ENCODE assay signal across 8 cellular contexts in genomic region chr20:10447028-10447427, GRCh38. TPM values are rescaled to one million over a fixed set of nuclear protein-coding genes. Genes with fewer than 3 reads are reported as not detected.
DNase-seq lines count a peak whose midpoint lies in the region; ATAC-seq and TF ChIP-seq lines count a peak whose summit lies in the region.

No MANE protein-coding gene starts in this region.

- H3K4me1 Mint-ChIP-seq in type B pancreatic cell (ENCODE audit: unreplicated experiment), result peaks cover 8% of the 10 kb centered on the region

- H3K27me3 ChIP-seq in sigmoid colon, result no peaks in the 10 kb centered on the region

- intact Hi-C loops in sigmoid colon (cut with DNase I), result no loop called here

- H3K36me3 ChIP-seq in sigmoid colon, result no peaks in the 10 kb centered on the region

- H3K4me1 ChIP-seq in sigmoid colon, result peaks cover 0 to 9% (median 0%) of the 10 kb centered on the region in 4 donors

- no peak overlapping the region for H3K4me3 Mint-ChIP-seq in type B pancreatic cell

- no peaks in the 10 kb centered on the region for H3K9me3 Mint-ChIP-seq in type B pancreatic cell

- ATAC-seq in GM18870 (IDR thresholded peaks at IDR 0.05; ENCODE audit: unreplicated experiment) (peak; percentile 99), HG03039 (IDR thresholded peaks at IDR 0.05; ENCODE audit: unreplicated experiment) (peak; percentile 95)

- H3K27ac ChIP-seq in sigmoid colon, result no peak overlapping the region

- no peak overlapping the region for H3K4me3 ChIP-seq in sigmoid colon

- DNase-seq in AG20443 (ENCODE audit: low spot score) (peak; percentile 70), NCI-H226 (peak; percentile 32), hepatic stellate cell (ENCODE audit: low spot score) (peak; percentile 52), type B pancreatic cell (ENCODE audit: extremely low spot score, unreplicated experiment) (no peak), sigmoid colon (no peak)
- peak; percentile 45 for DNase-seq in activated CD8-positive, alpha-beta memory T cell treated with anti-CD3 and anti-CD28 coated beads, Interleukin-2, amount 50 U/mL, for 4 hours

- no peak for TF ChIP-seq EP300 in sigmoid colon (IDR thresholded peaks at IDR 0.05)

- TF ChIP-seq CTCF in type B pancreatic cell (conservative IDR thresholded peaks at IDR 0.05) (no peak), sigmoid colon (IDR thresholded peaks at IDR 0.05) (no peak)

- WGBS in sigmoid colon, 2 donors, result 3 to 10% methylated on average over 3 of the region's 3 CpGs

- no peaks in the 10 kb centered on the region for H3K9me3 ChIP-seq in sigmoid colon

- H3K27me3 Mint-ChIP-seq in type B pancreatic cell, result no peaks in the 10 kb centered on the region

- H3K36me3 Mint-ChIP-seq in type B pancreatic cell, result peaks cover 3% of the 10 kb centered on the region

- H3K27ac Mint-ChIP-seq in type B pancreatic cell, result no peak overlapping the region

- no peak for TF ChIP-seq POLR2A in sigmoid colon (IDR thresholded peaks at IDR 0.05)

RNA-seq across cellular contexts. Expression of gene SLX4IP, which starts 11.9 kb away (rescaled TPM):
- total RNA-seq in type B pancreatic cell (ENCODE audit: low replicate concordance) (6.6 and 8.5 TPM in 2 replicates), sigmoid colon (1 to 10 TPM; 2.0 to 4.2 (median 2.5) TPM)
- polyA plus RNA-seq in sigmoid colon, result 1 to 10 TPM; 1.2 to 2.5 (median 2.3) TPM

RNA-seq across cellular contexts. Expression of gene MKKS, which starts 13.0 kb away (rescaled TPM):
- total RNA-seq in type B pancreatic cell (ENCODE audit: low replicate concordance), result 16.2 and 19.9 TPM in 2 replicates
- total RNA-seq in sigmoid colon, result 10 to 100 TPM; 19.1 to 26.0 (median 22.2) TPM
- 10 to 100 TPM; 16.2 to 29.8 (median 19.1) TPM for polyA plus RNA-seq in sigmoid colon

Comparison
In these comparisons a context has a peak if more than half of its experiments do, and no peak if none do; other contexts are left out.
1. DNase-seq: peak in AG20443 (single experiment), NCI-H226 (single experiment), activated CD8-positive, alpha-beta memory T cell treated with anti-CD3 and anti-CD28 coated beads, Interleukin-2, amount 50 U/mL, for 4 hours (single experiment) and hepatic stellate cell (single experiment); none in type B pancreatic cell (single experiment) and sigmoid colon (single experiment).